In the genomic region with DNA sequence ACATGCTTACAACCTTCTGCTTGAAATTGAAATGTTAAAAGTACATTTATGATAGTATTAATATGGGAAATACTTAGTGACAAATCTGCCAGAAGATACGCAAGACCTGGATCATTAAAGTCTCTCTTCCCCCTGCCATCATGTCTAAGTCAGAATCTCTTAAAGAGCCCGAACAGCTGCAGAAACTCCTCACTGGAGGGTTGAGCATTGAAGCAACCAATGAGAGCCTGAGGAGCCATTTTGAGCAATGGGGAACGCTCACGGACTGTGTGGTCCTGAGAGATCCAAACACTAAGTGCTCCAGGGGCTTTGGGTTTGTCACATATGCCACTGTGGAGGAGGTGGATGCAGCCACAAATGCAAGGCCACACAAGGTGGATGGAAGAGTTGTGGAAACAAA, we compare ENCODE assay signal across 1 cellular context. TPM values are rescaled to one million over a fixed set of nuclear protein-coding genes. Genes with fewer than 3 reads are reported as not detected.
"Had no signal": no experiment of that assay in that cellular context is flagged by ENCODE, and none has a peak within 500 bp of the region (broad histone marks: within the 10 kb centered on the region; RNA-seq: fewer than 3 reads in every experiment).

No MANE protein-coding gene starts in this region.

RNA-seq across cellular contexts. Expression of gene ACOT11, which starts 11.4 kb away (rescaled TPM):
- polyA plus RNA-seq: neural cell had no signal
